In the genomic region with DNA sequence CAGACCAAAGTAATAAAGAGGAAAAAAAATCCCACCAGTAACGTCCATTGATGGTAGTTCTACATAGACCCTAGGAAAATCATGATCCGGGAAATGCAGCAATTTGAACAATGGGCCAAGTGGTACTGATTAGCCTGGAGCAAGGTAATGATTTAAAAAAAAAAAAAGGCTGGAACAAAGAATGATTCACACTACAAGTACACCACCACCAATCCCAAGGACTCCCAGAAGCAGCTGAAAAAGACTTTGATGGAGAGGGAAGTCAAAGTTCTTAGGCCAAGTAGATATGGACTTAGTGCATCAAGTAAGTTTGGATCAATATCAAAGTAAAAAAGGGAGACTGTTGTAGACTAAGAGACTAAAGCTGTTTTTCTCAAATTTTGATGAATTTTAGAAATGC, we compare ENCODE assay signal across 39 cellular contexts. TPM values are rescaled to one million over a fixed set of nuclear protein-coding genes. Genes with fewer than 3 reads are reported as not detected.
"Had no signal": no experiment of that assay in that cellular context is flagged by ENCODE, and none has a peak within 500 bp of the region (broad histone marks: within the 10 kb centered on the region; RNA-seq: fewer than 3 reads in every experiment).

No MANE protein-coding gene starts in this region.

- DNase-seq: activated effector memory CD4-positive, alpha-beta T cell treated with anti-CD3 and anti-CD28 coated beads, Interleukin-2, amount 50 U/mL, for 16 hours; activated effector memory CD4-positive, alpha-beta T cell treated with Interleukin-2 at 50 U/mL for 16 hours; activated gamma-delta T cell; activated gamma-delta T cell treated with Interleukin-2 at 50 U/mL for 16 hours; activated naive CD4-positive, alpha-beta T cell; activated naive CD4-positive, alpha-beta T cell treated with anti-CD3 and anti-CD28 coated beads for 36 hours; activated naive CD4-positive, alpha-beta T cell treated with anti-CD3 and anti-CD28 coated beads, Interleukin-2, amount 10 ng/mL, durations not matched to agents 7 days and 5 days; activated naive CD4-positive, alpha-beta T cell treated with anti-CD3 and anti-CD28 coated beads, Interleukin-2, amount 50 U/mL, for 16 hours; activated naive CD4-positive, alpha-beta T cell treated with Interleukin-2 at 50 U/mL for 16 hours; activated naive CD8-positive, alpha-beta T cell treated with anti-CD3 and anti-CD28 coated beads for 36 hours; activated naive CD8-positive, alpha-beta T cell treated with anti-CD3 and anti-CD28 coated beads, Interleukin-2, amount 10 ng/mL, durations not matched to agents 7 days and 5 days; activated naive CD8-positive, alpha-beta T cell treated with anti-CD3 and anti-CD28 coated beads, Interleukin-2, amount 50 U/mL, for 24 hours; activated T-cell treated with anti-CD3 and anti-CD28 coated beads, Interleukin-2, amount 50 U/mL, for 1 hour; activated T-cell treated with anti-CD3 and anti-CD28 coated beads, Interleukin-2, amount 50 U/mL, for 24 hours; activated T-cell treated with anti-CD3 and anti-CD28 coated beads, Interleukin-2, amount 50 U/mL, for 4 hours; activated T-cell treated with anti-CD3 and anti-CD28 coated beads, Interleukin-2, amount 50 U/mL, for 48 hours; activated T-cell treated with anti-CD3 and anti-CD28 coated beads, Interleukin-2, amount 50 U/mL, for 72 hours; amniotic stem cell; amygdala; anterior cingulate cortex; aorta; body of pancreas; brain microvascular endothelial cell; caudate nucleus; central memory CD4-positive, alpha-beta T cell; cerebellar nuclear complex had no signal

- H3K27ac Mint-ChIP-seq: activated naive CD4-positive, alpha-beta T cell treated with anti-CD3 and anti-CD28 coated beads for 36 hours; activated naive CD4-positive, alpha-beta T cell treated with anti-CD3 and anti-CD28 coated beads, Interleukin-2, amount 10 ng/mL, durations not matched to agents 7 days and 5 days; activated naive CD4-positive, alpha-beta T cell treated with anti-CD3 and anti-CD28 coated beads, Interleukin-2, amount 50 U/mL, for 24 hours; activated naive CD4-positive, alpha-beta T cell treated with anti-CD3 and anti-CD28 coated beads, Interleukin-2, amount 50 U/mL, for 72 hours; activated naive CD8-positive, alpha-beta T cell; activated naive CD8-positive, alpha-beta T cell treated with anti-CD3 and anti-CD28 coated beads for 36 hours; activated naive CD8-positive, alpha-beta T cell treated with anti-CD3 and anti-CD28 coated beads, Interleukin-2, amount 10 ng/mL, durations not matched to agents 7 days and 5 days; activated naive CD8-positive, alpha-beta T cell treated with anti-CD3 and anti-CD28 coated beads, Interleukin-2, amount 50 U/mL, for 24 hours; activated T-cell treated with anti-CD3 and anti-CD28 coated beads, Interleukin-2, amount 50 U/mL, for 24 hours; activated T-cell treated with anti-CD3 and anti-CD28 coated beads, Interleukin-2, amount 50 U/mL, for 72 hours; activated T-helper 1 cell treated with anti-CD3 and anti-CD28 coated beads, Interleukin-12 subunit alpha, Interleukin-12 subunit beta, Interleukin-2, Interleukin-4 antibody, amounts not matched to agents 30 ng/mL and 10 ng/mL and 1 ng/mL, durations not matched to agents 14 hours and 24 hours and 36 hours; activated T-helper 17 cell treated with anti-CD3 and anti-CD28 coated beads, Interleukin-2, amount 50 U/mL, for 72 hours; activated T-helper 2 cell treated with anti-CD3 and anti-CD28 coated beads, Interferon-gamma antibody, Interleukin-2, Interleukin-4, amounts not matched to agents 10 μg/mL and 5 μg/mL and 100 μg/mL, durations not matched to agents 14 hours and 24 hours and 36 hours; brain had no signal

- H3K4me3 Mint-ChIP-seq: activated naive CD4-positive, alpha-beta T cell treated with anti-CD3 and anti-CD28 coated beads for 36 hours; activated naive CD4-positive, alpha-beta T cell treated with anti-CD3 and anti-CD28 coated beads, Interleukin-2, amount 10 ng/mL, durations not matched to agents 7 days and 5 days; activated naive CD4-positive, alpha-beta T cell treated with anti-CD3 and anti-CD28 coated beads, Interleukin-2, amount 50 U/mL, for 24 hours; activated naive CD8-positive, alpha-beta T cell; activated naive CD8-positive, alpha-beta T cell treated with anti-CD3 and anti-CD28 coated beads for 36 hours; activated naive CD8-positive, alpha-beta T cell treated with anti-CD3 and anti-CD28 coated beads, Interleukin-2, amount 10 ng/mL, durations not matched to agents 7 days and 5 days; activated naive CD8-positive, alpha-beta T cell treated with anti-CD3 and anti-CD28 coated beads, Interleukin-2, amount 50 U/mL, for 24 hours; activated T-cell treated with anti-CD3 and anti-CD28 coated beads, Interleukin-2, amount 50 U/mL, for 24 hours; activated T-cell treated with anti-CD3 and anti-CD28 coated beads, Interleukin-2, amount 50 U/mL, for 4 hours; activated T-cell treated with anti-CD3 and anti-CD28 coated beads, Interleukin-2, amount 50 U/mL, for 72 hours; activated T-helper 1 cell treated with anti-CD3 and anti-CD28 coated beads, Interleukin-12 subunit alpha, Interleukin-12 subunit beta, Interleukin-2, Interleukin-4 antibody, amounts not matched to agents 30 ng/mL and 10 ng/mL and 1 ng/mL, durations not matched to agents 14 hours and 24 hours and 36 hours; activated T-helper 17 cell treated with anti-CD3 and anti-CD28 coated beads, Interleukin-2, amount 50 U/mL, for 72 hours; brain; central memory CD8-positive, alpha-beta T cell had no signal

- H3K36me3 Mint-ChIP-seq: activated naive CD4-positive, alpha-beta T cell treated with anti-CD3 and anti-CD28 coated beads, Interleukin-2, amount 10 ng/mL, durations not matched to agents 7 days and 5 days; activated naive CD4-positive, alpha-beta T cell treated with anti-CD3 and anti-CD28 coated beads, Interleukin-2, amount 50 U/mL, for 24 hours; activated naive CD4-positive, alpha-beta T cell treated with anti-CD3 and anti-CD28 coated beads, Interleukin-2, amount 50 U/mL, for 72 hours; activated naive CD8-positive, alpha-beta T cell; activated naive CD8-positive, alpha-beta T cell treated with anti-CD3 and anti-CD28 coated beads for 36 hours; activated naive CD8-positive, alpha-beta T cell treated with anti-CD3 and anti-CD28 coated beads, Interleukin-2, amount 10 ng/mL, durations not matched to agents 7 days and 5 days; brain had no signal

- ATAC-seq: activated naive CD4-positive, alpha-beta T cell treated with anti-CD3 and anti-CD28 coated beads, Interleukin-2, amount 50 U/mL, for 72 hours; activated naive CD8-positive, alpha-beta T cell treated with anti-CD3 and anti-CD28 coated beads, Interleukin-2, amount 50 U/mL, for 24 hours; activated T-cell treated with anti-CD3 and anti-CD28 coated beads, Interleukin-2, amount 50 U/mL, for 4 hours; activated T-cell treated with anti-CD3 and anti-CD28 coated beads, Interleukin-2, amount 50 U/mL, for 72 hours; activated T-helper 17 cell treated with anti-CD3 and anti-CD28 coated beads, Interleukin-2, amount 50 U/mL, for 72 hours; body of pancreas had no signal

- H3K4me1 Mint-ChIP-seq: activated naive CD4-positive, alpha-beta T cell treated with anti-CD3 and anti-CD28 coated beads, Interleukin-2, amount 10 ng/mL, durations not matched to agents 7 days and 5 days; activated naive CD4-positive, alpha-beta T cell treated with anti-CD3 and anti-CD28 coated beads, Interleukin-2, amount 50 U/mL, for 24 hours; activated naive CD8-positive, alpha-beta T cell treated with anti-CD3 and anti-CD28 coated beads for 36 hours; activated naive CD8-positive, alpha-beta T cell treated with anti-CD3 and anti-CD28 coated beads, Interleukin-2, amount 10 ng/mL, durations not matched to agents 7 days and 5 days; activated naive CD8-positive, alpha-beta T cell treated with anti-CD3 and anti-CD28 coated beads, Interleukin-2, amount 50 U/mL, for 24 hours; activated T-helper 17 cell treated with anti-CD3 and anti-CD28 coated beads, Interleukin-2, amount 50 U/mL, for 72 hours; central memory CD8-positive, alpha-beta T cell had no signal

- H3K9me3 Mint-ChIP-seq: activated naive CD4-positive, alpha-beta T cell treated with anti-CD3 and anti-CD28 coated beads for 36 hours; activated naive CD4-positive, alpha-beta T cell treated with anti-CD3 and anti-CD28 coated beads, Interleukin-2, amount 10 ng/mL, durations not matched to agents 7 days and 5 days; activated naive CD4-positive, alpha-beta T cell treated with anti-CD3 and anti-CD28 coated beads, Interleukin-2, amount 50 U/mL, for 24 hours; activated naive CD4-positive, alpha-beta T cell treated with anti-CD3 and anti-CD28 coated beads, Interleukin-2, amount 50 U/mL, for 72 hours; activated naive CD8-positive, alpha-beta T cell treated with anti-CD3 and anti-CD28 coated beads for 36 hours; activated naive CD8-positive, alpha-beta T cell treated with anti-CD3 and anti-CD28 coated beads, Interleukin-2, amount 10 ng/mL, durations not matched to agents 7 days and 5 days; activated naive CD8-positive, alpha-beta T cell treated with anti-CD3 and anti-CD28 coated beads, Interleukin-2, amount 50 U/mL, for 24 hours; activated T-cell treated with anti-CD3 and anti-CD28 coated beads, Interleukin-2, amount 50 U/mL, for 24 hours; activated T-cell treated with anti-CD3 and anti-CD28 coated beads, Interleukin-2, amount 50 U/mL, for 4 hours; activated T-cell treated with anti-CD3 and anti-CD28 coated beads, Interleukin-2, amount 50 U/mL, for 72 hours; activated T-helper 1 cell treated with anti-CD3 and anti-CD28 coated beads, Interleukin-12 subunit alpha, Interleukin-12 subunit beta, Interleukin-2, Interleukin-4 antibody, amounts not matched to agents 30 ng/mL and 10 ng/mL and 1 ng/mL, durations not matched to agents 14 hours and 24 hours and 36 hours; activated T-helper 17 cell treated with anti-CD3 and anti-CD28 coated beads, Interleukin-2, amount 50 U/mL, for 72 hours; activated T-helper 2 cell treated with anti-CD3 and anti-CD28 coated beads, Interferon-gamma antibody, Interleukin-2, Interleukin-4, amounts not matched to agents 10 μg/mL and 5 μg/mL and 100 μg/mL, durations not matched to agents 14 hours and 24 hours and 36 hours; brain; central memory CD8-positive, alpha-beta T cell had no signal

- H3K27me3 Mint-ChIP-seq: activated naive CD4-positive, alpha-beta T cell treated with anti-CD3 and anti-CD28 coated beads, Interleukin-2, amount 50 U/mL, for 24 hours; activated naive CD8-positive, alpha-beta T cell; activated naive CD8-positive, alpha-beta T cell treated with anti-CD3 and anti-CD28 coated beads for 36 hours; activated T-cell treated with anti-CD3 and anti-CD28 coated beads, Interleukin-2, amount 50 U/mL, for 24 hours; central memory CD8-positive, alpha-beta T cell had no signal

RNA-seq across cellular contexts. Expression of a gene that starts 52.4 kb away (rescaled TPM):
- total RNA-seq: activated naive CD4-positive, alpha-beta T cell treated with anti-CD3 and anti-CD28 coated beads for 36 hours; activated naive CD4-positive, alpha-beta T cell treated with anti-CD3 and anti-CD28 coated beads, Interleukin-2, amount 50 U/mL, for 72 hours; activated naive CD8-positive, alpha-beta T cell treated with anti-CD3 and anti-CD28 coated beads for 36 hours; activated naive CD8-positive, alpha-beta T cell treated with anti-CD3 and anti-CD28 coated beads, Interleukin-2, amount 10 ng/mL, durations not matched to agents 7 days and 5 days; activated T-cell treated with anti-CD3 and anti-CD28 coated beads, Interleukin-2, amount 50 U/mL, for 4 hours; activated T-cell treated with anti-CD3 and anti-CD28 coated beads, Interleukin-2, amount 50 U/mL, for 72 hours; activated T-helper 1 cell treated with anti-CD3 and anti-CD28 coated beads, Interleukin-12 subunit alpha, Interleukin-12 subunit beta, Interleukin-2, Interleukin-4 antibody, amounts not matched to agents 30 ng/mL and 10 ng/mL and 1 ng/mL, durations not matched to agents 14 hours and 24 hours and 36 hours; activated T-helper 17 cell treated with anti-CD3 and anti-CD28 coated beads, Interleukin-2, amount 50 U/mL, for 72 hours; activated T-helper 2 cell treated with anti-CD3 and anti-CD28 coated beads, Interferon-gamma antibody, Interleukin-2, Interleukin-4, amounts not matched to agents 10 μg/mL and 5 μg/mL and 100 μg/mL, durations not matched to agents 14 hours and 24 hours and 36 hours; ascending aorta; astrocyte; bronchial epithelial cell; cardiac muscle cell; chondrocyte had no signal
- polyA plus RNA-seq: cardiac muscle cell had no signal
